9 cellular contexts compared by ENCODE assay signal in genomic region chr12:14884458-14884878, GRCh38. TPM values are rescaled to one million over a fixed set of nuclear protein-coding genes. Genes with fewer than 3 reads are reported as not detected.
DNase-seq lines count a peak whose midpoint lies in the region; ATAC-seq and TF ChIP-seq lines count a peak whose summit lies in the region.
"Had no signal": no experiment of that assay in that cellular context is flagged by ENCODE, and none has a peak within 500 bp of the region (broad histone marks: within the 10 kb centered on the region; RNA-seq: fewer than 3 reads in every experiment).

No MANE protein-coding gene starts in this region.

- H3K9me3 Mint-ChIP-seq in activated T-cell treated with anti-CD3 and anti-CD28 coated beads, Interleukin-2, amount 50 U/mL, for 24 hours = no peaks in the 10 kb centered on the region

- peak in 1 of 2 donors; percentile 75 for TF ChIP-seq EP300 in tibial nerve (IDR thresholded peaks at IDR 0.05)

- intact Hi-C loops in posterior cingulate gyrus (cut with DNase I) = loop anchor here (10.0 kb wide), 1 partner anchor 70 kb away; no protein-coding TSS in a partner anchor

- H3K36me3 ChIP-seq in tibial nerve = peaks cover 0 to 10% (median 0%) of the 10 kb centered on the region in 3 donors

- TF ChIP-seq POLR2A in tibial nerve (IDR thresholded peaks at IDR 0.05) = no peak

- H3K27ac ChIP-seq in tibial nerve = peak overlapping the region; percentile 64 to 84 (median 76)

- DNase-seq in AG10803 (ENCODE audit: low read depth) (peak; percentile 61), NOMO-1 treated with DMSO at 0.1 percent for 48 hours (lab: John Stamatoyannopoulos, UW; ENCODE audit: unreplicated experiment) (peak; percentile 90), fibroblast of the aortic adventitia (ENCODE audit: low read depth) (peak; percentile 91), posterior cingulate gyrus (peak in 9 of 10 donors; percentile 47 to 90 (median 62)), tibial nerve (ENCODE audit: low spot score in 2 of 2) (peak; percentile 79 to 90)
- peak; percentile 74 for DNase-seq in activated T-cell treated with anti-CD3 and anti-CD28 coated beads, Interleukin-2, amount 50 U/mL, for 24 hours

- ATAC-seq in GM18909 (IDR thresholded peaks at IDR 0.05; ENCODE audit: poor library complexity, unreplicated experiment) (peak; percentile 96), HG03280 (IDR thresholded peaks at IDR 0.05; ENCODE audit: unreplicated experiment) (peak; percentile 95)

- peaks cover 35% of the 10 kb centered on the region for H3K4me1 Mint-ChIP-seq in activated T-cell treated with anti-CD3 and anti-CD28 coated beads, Interleukin-2, amount 50 U/mL, for 24 hours (ENCODE audit: low read depth)

- 2 to 3% methylated on average over 5 of the region's 5 CpGs for WGBS in tibial nerve, 2 donors

- no peaks in the 10 kb centered on the region for H3K9me3 ChIP-seq in tibial nerve

- TF ChIP-seq CTCF in AG10803 (conservative IDR thresholded peaks at IDR 0.05; ENCODE audit: low read length) = no peak
- no peak for TF ChIP-seq CTCF in fibroblast of the aortic adventitia (IDR thresholded peaks at IDR 0.05; ENCODE audit: insufficient read depth, low read length)
- no peak for TF ChIP-seq CTCF in tibial nerve (IDR thresholded peaks at IDR 0.05)

- peak overlapping the region; percentile 51 for H3K4me3 Mint-ChIP-seq in activated T-cell treated with anti-CD3 and anti-CD28 coated beads, Interleukin-2, amount 50 U/mL, for 24 hours

- H3K36me3 Mint-ChIP-seq in activated T-cell treated with anti-CD3 and anti-CD28 coated beads, Interleukin-2, amount 50 U/mL, for 24 hours (ENCODE audit: low read depth) = no peaks in the 10 kb centered on the region

- H3K4me3 ChIP-seq in AG10803 (ENCODE audit: low read length) (no peak overlapping the region), fibroblast of the aortic adventitia (ENCODE audit: low read depth, low read length) (peak overlapping the region; percentile 73), tibial nerve (peak overlapping the region; percentile 17 to 47 (median 32))

- H3K4me1 ChIP-seq in tibial nerve = peaks cover 0 to 31% (median 2%) of the 10 kb centered on the region in 4 donors

- H3K27me3 ChIP-seq in tibial nerve = no peaks in the 10 kb centered on the region

- H3K27ac Mint-ChIP-seq in activated T-cell treated with anti-CD3 and anti-CD28 coated beads, Interleukin-2, amount 50 U/mL, for 24 hours = peak overlapping the region; percentile 60

- peaks cover 5% of the 10 kb centered on the region for H3K27me3 Mint-ChIP-seq in activated T-cell treated with anti-CD3 and anti-CD28 coated beads, Interleukin-2, amount 50 U/mL, for 24 hours

RNA-seq across cellular contexts. Expression of gene MGP, which starts 1.2 kb away (rescaled TPM):
- total RNA-seq in fibroblast of the aortic adventitia (ENCODE audit: low replicate concordance) = 223 and 529 TPM in 2 replicates
- total RNA-seq in tibial nerve = 100 to 1,000 TPM; 187 to 759 (median 492) TPM
- total RNA-seq: H1 had no signal

RNA-seq across cellular contexts. Expression of gene ART4, which starts 41.1 kb away (rescaled TPM):
- 0.36 TPM in 1 of 2 replicates, not detected in the other for total RNA-seq in fibroblast of the aortic adventitia (ENCODE audit: low replicate concordance)
- 1 to 10 TPM in 2 of 4 donors, under 1 TPM in 2; under 0.01 to 5.9 (median 1.4) TPM for total RNA-seq in tibial nerve
- total RNA-seq: H1 had no signal

RNA-seq across cellular contexts. Expression of gene ERP27, which starts 53.9 kb away (rescaled TPM):
- 0.18 TPM in 1 of 2 replicates, not detected in the other for total RNA-seq in fibroblast of the aortic adventitia (ENCODE audit: low replicate concordance)
- not detected for total RNA-seq in tibial nerve
- total RNA-seq: H1 had no signal
